19 cellular contexts compared by ENCODE assay signal in genomic region chr2:127514485-127514884, GRCh38. TPM values are rescaled to one million over a fixed set of nuclear protein-coding genes. Genes with fewer than 3 reads are reported as not detected.
DNase-seq lines count a peak whose midpoint lies in the region; ATAC-seq and TF ChIP-seq lines count a peak whose summit lies in the region.
"Had no signal": no experiment of that assay in that cellular context is flagged by ENCODE, and none has a peak within 500 bp of the region (broad histone marks: within the 10 kb centered on the region; RNA-seq: fewer than 3 reads in every experiment).

No MANE protein-coding gene starts in this region.

- no peak for TF ChIP-seq EP300 in gastroesophageal sphincter (IDR thresholded peaks at IDR 0.05)

- H3K27me3 ChIP-seq in gastroesophageal sphincter (no peaks in the 10 kb centered on the region), mesenchymal stem cell (ENCODE audit: control insufficient read depth in 1 of 2, insufficient read depth in 1 of 2, low read length in 2 of 2) (no peaks in the 10 kb centered on the region)

- no peak overlapping the region for H2AK5ac ChIP-seq in mesenchymal stem cell (ENCODE audit: low read length, severe bottlenecking)

- H4K91ac ChIP-seq in mesenchymal stem cell (ENCODE audit: low read length), result no peak overlapping the region

- H3K4me1 ChIP-seq in gastroesophageal sphincter, result peaks cover 9 to 72% (median 24%) of the 10 kb centered on the region in 3 donors
- H3K4me1 ChIP-seq in mesenchymal stem cell (ENCODE audit: control insufficient read depth, insufficient read depth, low read depth, low read length), result peaks cover 6% of the 10 kb centered on the region

- no peak overlapping the region for H2BK15ac ChIP-seq in mesenchymal stem cell (ENCODE audit: low read depth, poor library complexity, severe bottlenecking)

- H2BK12ac ChIP-seq in mesenchymal stem cell (ENCODE audit: low read length in 2 of 2), result no peak overlapping the region

- H3K4me3 Mint-ChIP-seq in activated T-cell treated with anti-CD3 and anti-CD28 coated beads, Interleukin-2, amount 50 U/mL, for 24 hours, result no peak overlapping the region
- no peak overlapping the region for H3K4me3 Mint-ChIP-seq in natural killer cell
- H3K4me3 Mint-ChIP-seq: activated B cell treated with CpG ODN at 0.5 μM for 24 hours; activated CD8-positive, alpha-beta memory T cell treated with anti-CD3 and anti-CD28 coated beads, Interleukin-2, amount 10 ng/mL, durations not matched to agents 7 days and 5 days; activated naive CD8-positive, alpha-beta T cell treated with anti-CD3 and anti-CD28 coated beads, Interleukin-2, amount 50 U/mL, for 24 hours; dendritic cell treated with granulocyte-macrophage colony-stimulating factor and Interleukin-4, amounts not matched to agents 40 ng/mL and 50 ng/mL, for 4 days; stimulated activated memory B cell treated with anti-CD40 and anti-IgM and Interleukin-4, amounts not matched to agents 10 μg/mL and 1 μg/mL and 100 μg/mL, for 72 hours had no signal

- H3K4me3 ChIP-seq in gastroesophageal sphincter (no peak overlapping the region), mesenchymal stem cell (ENCODE audit: insufficient read depth in 1 of 2, low read depth in 1 of 2, low read length in 2 of 2) (no peak overlapping the region)

- H3K79me1 ChIP-seq in mesenchymal stem cell (replicated peaks; ENCODE audit: low read length, poor library complexity, severe bottlenecking), result peaks cover 11% of the 10 kb centered on the region

- H3K4me2 ChIP-seq in mesenchymal stem cell (ENCODE audit: low read length, poor library complexity, severe bottlenecking), result no peak overlapping the region
- H3K4me2 ChIP-seq: SK-N-SH had no signal

- H3K27ac Mint-ChIP-seq in activated T-cell treated with anti-CD3 and anti-CD28 coated beads, Interleukin-2, amount 50 U/mL, for 24 hours, result peak overlapping the region; percentile 47
- H3K27ac Mint-ChIP-seq in natural killer cell, result peak overlapping the region; percentile 47 to 63
- H3K27ac Mint-ChIP-seq: activated B cell treated with CpG ODN at 0.5 μM for 24 hours; activated CD8-positive, alpha-beta memory T cell treated with anti-CD3 and anti-CD28 coated beads, Interleukin-2, amount 10 ng/mL, durations not matched to agents 7 days and 5 days; activated naive CD8-positive, alpha-beta T cell treated with anti-CD3 and anti-CD28 coated beads, Interleukin-2, amount 50 U/mL, for 24 hours; dendritic cell treated with granulocyte-macrophage colony-stimulating factor and Interleukin-4, amounts not matched to agents 40 ng/mL and 50 ng/mL, for 4 days; progenitor cell of endocrine pancreas had no signal

- no peak for DNase-seq in activated T-cell treated with anti-CD3 and anti-CD28 coated beads, Interleukin-2, amount 50 U/mL, for 24 hours
- no peak for DNase-seq in activated T-cell treated with anti-CD3 and anti-CD28 coated beads, Interleukin-2, amount 50 U/mL, for 1 hour
- DNase-seq in natural killer cell, result no peak
- DNase-seq in substantia nigra (lab: John Stamatoyannopoulos, UW), result peak in 48 of 49 donors; percentile 13 to 91 (median 68)
- DNase-seq in left lobe of liver (ENCODE audit: low spot score), result no peak
- DNase-seq in mesenchymal stem cell, result no peak
- DNase-seq: activated B cell treated with CpG ODN at 0.5 μM for 24 hours; activated CD8-positive, alpha-beta memory T cell treated with anti-CD3 and anti-CD28 coated beads, Interleukin-2, amount 10 ng/mL, durations not matched to agents 7 days and 5 days; activated naive CD8-positive, alpha-beta T cell treated with anti-CD3 and anti-CD28 coated beads, Interleukin-2, amount 50 U/mL, for 24 hours; NCI-H1105; SK-N-SH; stimulated activated CD4-positive, alpha-beta T cell treated with anti-CD3 and anti-CD28 coated beads, Interleukin-4, amount 100 ng/mL, for 4 hours had no signal

- WGBS in gastroesophageal sphincter (ENCODE audit: low coverage in 1 of 2), 2 donors, result 64% methylated on average over 2 of the region's 13 CpGs; no CpG with 5 or more reads in 1 of the 2 donors
- WGBS in mesenchymal stem cell, result 97% methylated on average over 13 of the region's 13 CpGs

- TF ChIP-seq CTCF in gastroesophageal sphincter (IDR thresholded peaks at IDR 0.05) (no peak), natural killer cell (IDR thresholded peaks at IDR 0.05) (no peak)

- no peak for TF ChIP-seq POLR2A in gastroesophageal sphincter (IDR thresholded peaks at IDR 0.05)

- no peak overlapping the region for H3K14ac ChIP-seq in mesenchymal stem cell (ENCODE audit: low read length in 2 of 2)

- no peak overlapping the region for H3K9ac ChIP-seq in mesenchymal stem cell (ENCODE audit: low read length)
- H3K9ac ChIP-seq: SK-N-SH had no signal

- H3K36me3 ChIP-seq in gastroesophageal sphincter (peaks cover 0 to 7% of the 10 kb centered on the region in 2 donors), mesenchymal stem cell (ENCODE audit: control insufficient read depth in 1 of 2, insufficient read depth in 2 of 2, low read depth in 1 of 2, low read length in 2 of 2) (peaks cover 26 to 43% of the 10 kb centered on the region in 2 experiments)

- ATAC-seq in gastroesophageal sphincter (peak; percentile 50), natural killer cell (no peak), HG03139 (IDR thresholded peaks at IDR 0.05; ENCODE audit: unreplicated experiment) (no peak), left lobe of liver (no peak)
- ATAC-seq: activated CD8-positive, alpha-beta memory T cell treated with anti-CD3 and anti-CD28 coated beads, Interleukin-2, amount 10 ng/mL, durations not matched to agents 7 days and 5 days; activated naive CD8-positive, alpha-beta T cell treated with anti-CD3 and anti-CD28 coated beads, Interleukin-2, amount 50 U/mL, for 24 hours had no signal

- no peak overlapping the region for H3K18ac ChIP-seq in mesenchymal stem cell (ENCODE audit: low read depth in 1 of 2, low read length in 2 of 2)

- H3K9me3 ChIP-seq in gastroesophageal sphincter, result no peaks in the 10 kb centered on the region
- no peaks in the 10 kb centered on the region for H3K9me3 ChIP-seq in mesenchymal stem cell (ENCODE audit: control insufficient read depth, low read length)
- H3K9me3 ChIP-seq: SK-N-SH had no signal

- peaks cover 84% of the 10 kb centered on the region for H3K4me1 Mint-ChIP-seq in activated T-cell treated with anti-CD3 and anti-CD28 coated beads, Interleukin-2, amount 50 U/mL, for 24 hours (ENCODE audit: low read depth)
- peaks cover 70 to 76% of the 10 kb centered on the region in 2 donors for H3K4me1 Mint-ChIP-seq in natural killer cell

- H2AFZ ChIP-seq in mesenchymal stem cell (ENCODE audit: low read depth, low read length), result no peak overlapping the region

- H4K8ac ChIP-seq in mesenchymal stem cell (ENCODE audit: low read length), result no peak overlapping the region

- no peak overlapping the region for H3K23ac ChIP-seq in mesenchymal stem cell (ENCODE audit: low read length in 2 of 2)

- no peaks in the 10 kb centered on the region for H3K9me3 Mint-ChIP-seq in activated T-cell treated with anti-CD3 and anti-CD28 coated beads, Interleukin-2, amount 50 U/mL, for 24 hours
- no peaks in the 10 kb centered on the region for H3K9me3 Mint-ChIP-seq in natural killer cell
- H3K9me3 Mint-ChIP-seq: activated B cell treated with CpG ODN at 0.5 μM for 24 hours; activated naive CD8-positive, alpha-beta T cell treated with anti-CD3 and anti-CD28 coated beads, Interleukin-2, amount 50 U/mL, for 24 hours; dendritic cell treated with granulocyte-macrophage colony-stimulating factor and Interleukin-4, amounts not matched to agents 40 ng/mL and 50 ng/mL, for 4 days; stimulated activated memory B cell treated with anti-CD40 and anti-IgM and Interleukin-4, amounts not matched to agents 10 μg/mL and 1 μg/mL and 100 μg/mL, for 72 hours had no signal

- no peaks in the 10 kb centered on the region for H3K27me3 Mint-ChIP-seq in activated T-cell treated with anti-CD3 and anti-CD28 coated beads, Interleukin-2, amount 50 U/mL, for 24 hours
- no peaks in the 10 kb centered on the region for H3K27me3 Mint-ChIP-seq in natural killer cell (ENCODE audit: low read depth in 2 of 2)
- H3K27me3 Mint-ChIP-seq: activated B cell treated with CpG ODN at 0.5 μM for 24 hours; activated CD8-positive, alpha-beta memory T cell treated with anti-CD3 and anti-CD28 coated beads, Interleukin-2, amount 10 ng/mL, durations not matched to agents 7 days and 5 days; activated naive CD8-positive, alpha-beta T cell treated with anti-CD3 and anti-CD28 coated beads, Interleukin-2, amount 50 U/mL, for 24 hours; dendritic cell treated with granulocyte-macrophage colony-stimulating factor and Interleukin-4, amounts not matched to agents 40 ng/mL and 50 ng/mL, for 4 days; progenitor cell of endocrine pancreas; stimulated activated memory B cell treated with anti-CD40 and anti-IgM and Interleukin-4, amounts not matched to agents 10 μg/mL and 1 μg/mL and 100 μg/mL, for 72 hours had no signal

- H3K4ac ChIP-seq in mesenchymal stem cell (ENCODE audit: low read depth in 1 of 2, low read length in 2 of 2), result no peak overlapping the region

- no peak overlapping the region for H2BK5ac ChIP-seq in mesenchymal stem cell (ENCODE audit: low read depth, low read length, poor library complexity, severe bottlenecking)

- intact Hi-C loops in natural killer cell (cut with micrococcal nuclease), result no loop called here

- H3K27ac ChIP-seq in gastroesophageal sphincter, result peak overlapping the region in 3 of 4 donors; percentile 84 to 86 (median 85)
- H3K27ac ChIP-seq in substantia nigra (ENCODE audit: low read depth, low read length, poor library complexity, severe bottlenecking), result peak overlapping the region; percentile 95
- H3K27ac ChIP-seq in mesenchymal stem cell (ENCODE audit: low read length, poor library complexity, severe bottlenecking), result no peak overlapping the region
- H3K27ac ChIP-seq: 22Rv1 had no signal

- H2BK120ac ChIP-seq in mesenchymal stem cell (ENCODE audit: low read depth, low read length), result no peak overlapping the region

- H3K36me3 Mint-ChIP-seq in activated T-cell treated with anti-CD3 and anti-CD28 coated beads, Interleukin-2, amount 50 U/mL, for 24 hours (ENCODE audit: low read depth), result peaks cover 92% of the 10 kb centered on the region
- peaks cover 7% of the 10 kb centered on the region for H3K36me3 Mint-ChIP-seq in natural killer cell

RNA-seq across cellular contexts. Expression of gene IWS1, which starts 11.8 kb away (rescaled TPM):
- total RNA-seq in gastroesophageal sphincter (10 to 100 TPM; 36.9 to 43.9 (median 39.6) TPM), natural killer cell (10 to 100 TPM; 21.7 to 27.1 (median 23.9) TPM), left lobe of liver (19.1 TPM)
- 32.8 TPM for polyA plus RNA-seq in mesenchymal stem cell (2013, experiment 1 of 2)
- polyA plus RNA-seq in mesenchymal stem cell (2013, experiment 2 of 2), result 31.3 TPM

RNA-seq across cellular contexts. Expression of gene MYO7B, which starts 21.0 kb away (rescaled TPM):
- total RNA-seq in gastroesophageal sphincter (under 1 TPM in 3 of 4 donors, not detected in 1; 0.27 to 0.77 (median 0.54) TPM), natural killer cell (under 1 TPM; 0.14 to 0.45 (median 0.25) TPM), left lobe of liver (0.63 TPM)
- not detected for polyA plus RNA-seq in mesenchymal stem cell (2013, experiment 1 of 2)
- 0.01 TPM for polyA plus RNA-seq in mesenchymal stem cell (2013, experiment 2 of 2)
- total RNA-seq: progenitor cell of endocrine pancreas had no signal
- polyA plus RNA-seq: fibroblast of lung had no signal

Comparison
In these comparisons a context has a peak if more than half of its experiments do, and no peak if none do; other contexts are left out.
1. DNase-seq: peak in substantia nigra (48 of 49); none in activated T-cell treated with anti-CD3 and anti-CD28 coated beads, Interleukin-2, amount 50 U/mL, for 24 hours (single experiment), activated T-cell treated with anti-CD3 and anti-CD28 coated beads, Interleukin-2, amount 50 U/mL, for 1 hour (single experiment), natural killer cell (single experiment), left lobe of liver (single experiment) and mesenchymal stem cell (single experiment).